Comparison of ENCODE assay signal across 26 cellular contexts in genomic region chr3:75220932-75221331, GRCh38.
DNase-seq lines count a peak whose midpoint lies in the region; ATAC-seq and TF ChIP-seq lines count a peak whose summit lies in the region.
"Had no signal": no experiment of that assay in that cellular context is flagged by ENCODE, and none has a peak within 500 bp of the region (broad histone marks: within the 10 kb centered on the region; RNA-seq: fewer than 3 reads in every experiment).

No MANE protein-coding gene starts in this region.

- DNase-seq in H9 (no peak), WTC11 (ENCODE audit: low spot score) (peak; percentile 14), islet precursor cell (peak; percentile 55), vagina (ENCODE audit: extremely low spot score in 2 of 2) (no peak)
- DNase-seq in CD8-positive, alpha-beta T cell, result no peak
- DNase-seq: Caco-2, DMS79 treated with DMSO at 0.1 percent for 48 hours, GM23248, NCI-H1105, NCI-H1436 treated with DMSO at 0.1 percent for 48 hours, NCI-H187 treated with DMSO at 0.1 percent for 48 hours, NCI-H2171 treated with DMSO at 0.1 percent for 48 hours, NCI-H345, NCI-H510A treated with DMSO at 0.1 percent for 48 hours, NCI-H748 treated with DMSO at 0.1 percent for 48 hours, PC-9, SJCRH30 had no signal

- no peak overlapping the region for H3K27ac ChIP-seq in BLaER1 treated with 17β-estradiol and CSF1 and Interleukin-3, amounts not matched to agents 10 nM and 100 nM
- no peak overlapping the region for H3K27ac ChIP-seq in H9 (ENCODE audit: insufficient read length, low read depth, low read length)
- no peak overlapping the region for H3K27ac ChIP-seq in CD8-positive, alpha-beta T cell (ENCODE audit: low read depth, low read length)
- H3K27ac ChIP-seq in vagina, result no peak overlapping the region
- H3K27ac ChIP-seq: BLaER1, GM23248, HL-60, PC-9, SJCRH30 had no signal

- TF ChIP-seq CTCF in H9 (conservative IDR thresholded peaks at IDR 0.05) (peak; percentile 27; the same call in 2 of the 3 replicates), WTC11 (IDR thresholded peaks at IDR 0.05) (no peak), vagina (IDR thresholded peaks at IDR 0.05) (no peak)
- no peak for TF ChIP-seq CTCF in CD8-positive, alpha-beta T cell (IDR thresholded peaks at IDR 0.05)

- no peaks in the 10 kb centered on the region for H3K9me3 Mint-ChIP-seq in H9
- 0 out of 2 replicates have a peak, but pooled peaks cover 4% of the 10 kb centered on the region for H3K9me3 Mint-ChIP-seq in WTC11
- no peaks in the 10 kb centered on the region for H3K9me3 Mint-ChIP-seq in CD8-positive, alpha-beta T cell
- H3K9me3 Mint-ChIP-seq: CD4-positive, alpha-beta memory T cell had no signal

- ATAC-seq in WTC11 (peak; percentile 86), HG03280 (IDR thresholded peaks at IDR 0.05; ENCODE audit: unreplicated experiment) (no peak), GM19397 (IDR thresholded peaks at IDR 0.05; ENCODE audit: unreplicated experiment) (no peak)
- ATAC-seq in CD8-positive, alpha-beta T cell, result no peak
- ATAC-seq: HCT116, Right ventricle myocardium inferior, SK-N-SH treated with all-trans-retinoic acid at 6 μM for 48 hours had no signal

- H3K4ac ChIP-seq in H9 (ENCODE audit: low read depth, low read length), result no peak overlapping the region

- H3K4me1 Mint-ChIP-seq in H9, result 0 out of 4 replicates have a peak, but pooled peaks cover 0 to 8% of the 10 kb centered on the region in 2 experiments
- H3K4me1 Mint-ChIP-seq in WTC11, result peaks cover 11% of the 10 kb centered on the region; the same call in 1 of the 2 replicates
- H3K4me1 Mint-ChIP-seq in CD8-positive, alpha-beta T cell (ENCODE audit: low read depth), result no peaks in the 10 kb centered on the region
- H3K4me1 Mint-ChIP-seq: CD4-positive, alpha-beta memory T cell had no signal

- no peaks in the 10 kb centered on the region for H3K36me3 ChIP-seq in BLaER1 treated with 17β-estradiol and CSF1 and Interleukin-3, amounts not matched to agents 10 nM and 100 nM
- H3K36me3 ChIP-seq in CD8-positive, alpha-beta T cell (ENCODE audit: insufficient read depth, low read length), result no peaks in the 10 kb centered on the region
- H3K36me3 ChIP-seq in vagina, result no peaks in the 10 kb centered on the region
- H3K36me3 ChIP-seq: BLaER1, SJCRH30 had no signal

- no peak overlapping the region for H3K18ac ChIP-seq in H9 (ENCODE audit: insufficient read length, low read depth, low read length)

- H3K79me2 ChIP-seq in H9 (ENCODE audit: insufficient read depth, low read length), result no peaks in the 10 kb centered on the region

- no peaks in the 10 kb centered on the region for H3K27me3 Mint-ChIP-seq in H9 (ENCODE audit: low read depth)
- no peaks in the 10 kb centered on the region for H3K27me3 Mint-ChIP-seq in WTC11 (ENCODE audit: low read depth)
- H3K27me3 Mint-ChIP-seq in CD8-positive, alpha-beta T cell (ENCODE audit: low read depth), result no peaks in the 10 kb centered on the region

- POLR2A ChIA-PET in WTC11 (lab: Charles Lee), result no interaction called here
- POLR2A ChIA-PET in CD8-positive, alpha-beta T cell (lab: Charles Lee), result no interaction called here

- H2BK5ac ChIP-seq in H9 (ENCODE audit: insufficient read length, low read length), result no peak overlapping the region

- no peak overlapping the region for H2AFZ ChIP-seq in H9 (ENCODE audit: low read length)
- H2AFZ ChIP-seq: GM23248, PC-9 had no signal

- no peaks in the 10 kb centered on the region for H3K79me1 ChIP-seq in H9 (ENCODE audit: insufficient read depth, low read depth, low read length, poor library complexity, severe bottlenecking)

- WGBS in H9 (ENCODE audit: extremely low coverage, insufficient read length, low lambda C conversion rate), result no CpG with 5 or more reads among the region's 4 CpGs

- H2BK20ac ChIP-seq in H9 (ENCODE audit: low read depth, low read length, poor library complexity, severe bottlenecking), result no peak overlapping the region

- H3K23me2 ChIP-seq in H9 (ENCODE audit: insufficient read length, low read depth, low read length, poor library complexity, severe bottlenecking), result no peaks in the 10 kb centered on the region

- H3K9ac ChIP-seq in BLaER1 treated with 17β-estradiol and CSF1 and Interleukin-3, amounts not matched to agents 10 nM and 100 nM, result no peak overlapping the region
- H3K9ac ChIP-seq in H9 (ENCODE audit: extremely low read depth, insufficient read length, low read length), result no peak overlapping the region
- H3K9ac ChIP-seq: BLaER1, GM23248 had no signal

- no peak overlapping the region for H4K8ac ChIP-seq in H9 (replicated peaks; ENCODE audit: insufficient read length, low read depth, low read length)

- no peak overlapping the region for H2AK5ac ChIP-seq in H9 (ENCODE audit: insufficient read length, low read length)

- no peak overlapping the region for H3K4me3 ChIP-seq in BLaER1 treated with 17β-estradiol and CSF1 and Interleukin-3, amounts not matched to agents 10 nM and 100 nM
- H3K4me3 ChIP-seq in CD8-positive, alpha-beta T cell (ENCODE audit: low read depth, low read length), result no peak overlapping the region
- no peak overlapping the region for H3K4me3 ChIP-seq in vagina
- H3K4me3 ChIP-seq: BLaER1, GM23248, PC-9, SJCRH30 had no signal

- H3K14ac ChIP-seq in H9 (ENCODE audit: insufficient read depth, low read length), result no peak overlapping the region

- H3K36me3 Mint-ChIP-seq in H9 (ENCODE audit: insufficient read depth in 1 of 3, low read depth in 3 of 3) (no peaks in the 10 kb centered on the region), WTC11 (no peaks in the 10 kb centered on the region)
- no peaks in the 10 kb centered on the region for H3K36me3 Mint-ChIP-seq in CD8-positive, alpha-beta T cell
- H3K36me3 Mint-ChIP-seq: CD4-positive, alpha-beta memory T cell had no signal

- no peaks in the 10 kb centered on the region for H3K9me3 ChIP-seq in BLaER1 treated with 17β-estradiol and CSF1 and Interleukin-3, amounts not matched to agents 10 nM and 100 nM (replicated peaks in 1 of 11)
- no peaks in the 10 kb centered on the region for H3K9me3 ChIP-seq in H9 (ENCODE audit: control insufficient read depth, low read depth, low read length)
- H3K9me3 ChIP-seq in CD8-positive, alpha-beta T cell (ENCODE audit: low read length), result no peaks in the 10 kb centered on the region
- no peaks in the 10 kb centered on the region for H3K9me3 ChIP-seq in vagina
- H3K9me3 ChIP-seq: BLaER1, Caco-2, SJCRH30 had no signal

- no peak overlapping the region for H2BK12ac ChIP-seq in H9 (ENCODE audit: insufficient read length, low read depth, low read length)

- H4K5ac ChIP-seq in H9 (ENCODE audit: insufficient read length, low read depth, low read length), result no peak overlapping the region

- H2BK15ac ChIP-seq in H9 (ENCODE audit: low read depth, low read length), result no peak overlapping the region

- H2BK120ac ChIP-seq in H9 (ENCODE audit: low read depth, low read length, poor library complexity, severe bottlenecking), result no peak overlapping the region

- no peak for TF ChIP-seq POLR2A in vagina (IDR thresholded peaks at IDR 0.05)

- H3K4me2 ChIP-seq in BLaER1 treated with 17β-estradiol and CSF1 and Interleukin-3, amounts not matched to agents 10 nM and 100 nM, result peak overlapping the region in 8 of 11 experiments; percentile 12 to 46 (median 22); a peak in 9 of 22 replicates
- no peak overlapping the region for H3K4me2 ChIP-seq in H9 (ENCODE audit: insufficient read depth, insufficient read length, low read length)
- H3K4me2 ChIP-seq: BLaER1, PC-9 had no signal

- peaks cover 9 to 18% (median 12%) of the 10 kb centered on the region in 10 experiments; a peak in 18 of 20 replicates for H3K4me1 ChIP-seq in BLaER1 treated with 17β-estradiol and CSF1 and Interleukin-3, amounts not matched to agents 10 nM and 100 nM
- H3K4me1 ChIP-seq in H9 (ENCODE audit: insufficient read depth, low read length), result no peaks in the 10 kb centered on the region
- H3K4me1 ChIP-seq in CD8-positive, alpha-beta T cell (ENCODE audit: insufficient read depth, low read length), result no peaks in the 10 kb centered on the region
- H3K4me1 ChIP-seq in vagina, result no peaks in the 10 kb centered on the region
- H3K4me1 ChIP-seq: Caco-2, SJCRH30 had no signal

- H4K20me1 ChIP-seq in BLaER1 treated with 17β-estradiol and CSF1 and Interleukin-3, amounts not matched to agents 10 nM and 100 nM, result no peaks in the 10 kb centered on the region
- no peaks in the 10 kb centered on the region for H4K20me1 ChIP-seq in H9 (ENCODE audit: control insufficient read depth, insufficient read depth, insufficient read length)
- H4K20me1 ChIP-seq: BLaER1 had no signal

- CTCF ChIA-PET in WTC11 (lab: Charles Lee), result interaction anchor here (1.2 kb wide), 1 partner anchor 29 kb away, joined by 5 read pairs; no protein-coding TSS in a partner anchor
- CTCF ChIA-PET in CD8-positive, alpha-beta T cell (lab: Charles Lee), result no interaction called here

- H3K56ac ChIP-seq in H9 (ENCODE audit: insufficient read length, low read depth, low read length), result no peak overlapping the region

- no peak overlapping the region for H3K23ac ChIP-seq in H9 (ENCODE audit: insufficient read length, low read depth, low read length)

- no peak overlapping the region for H3T11ph ChIP-seq in H9 (ENCODE audit: low read length)

- H3K4me3 Mint-ChIP-seq in H9 (no peak overlapping the region), WTC11 (no peak overlapping the region)
- H3K4me3 Mint-ChIP-seq in CD8-positive, alpha-beta T cell, result no peak overlapping the region
- H3K4me3 Mint-ChIP-seq: CD4-positive, alpha-beta memory T cell had no signal

- no peak overlapping the region for H4K91ac ChIP-seq in H9 (ENCODE audit: insufficient read length, low read depth, low read length)

- H3K27ac Mint-ChIP-seq in H9 (peak overlapping the region in 1 of 3 experiments; percentile 57; a peak in 1 of 7 replicates), WTC11 (no peak overlapping the region)
- no peak overlapping the region for H3K27ac Mint-ChIP-seq in CD8-positive, alpha-beta T cell
- H3K27ac Mint-ChIP-seq: CD4-positive, alpha-beta memory T cell had no signal

- intact Hi-C loops in CD8-positive, alpha-beta T cell (cut with DNase I, micrococcal nuclease), result no loop called here
- intact Hi-C loops in vagina (cut with DNase I), result no loop called here

- no peaks in the 10 kb centered on the region for H3K27me3 ChIP-seq in BLaER1 treated with 17β-estradiol and CSF1 and Interleukin-3, amounts not matched to agents 10 nM and 100 nM
- H3K27me3 ChIP-seq in H9 (ENCODE audit: insufficient read depth, low read length) (no peaks in the 10 kb centered on the region), vagina (no peaks in the 10 kb centered on the region)
- H3K27me3 ChIP-seq in CD8-positive, alpha-beta T cell (ENCODE audit: insufficient read depth, low read length), result no peaks in the 10 kb centered on the region
- H3K27me3 ChIP-seq: BLaER1, SJCRH30 had no signal

TF ChIP-seq in WTC11, 78 proteins besides CTCF, POLR2A, EP300 and RAD21 (continues in another document):
- TF ChIP-seq CDX4 (CRISPR knock-in tag; IDR thresholded peaks at IDR 0.05; ENCODE audit: borderline replicate concordance) (no peak), NR2C2 (CRISPR knock-in tag; IDR thresholded peaks at IDR 0.05) (0 out of 2 replicates have a peak, but pooled peaks have one; percentile 22)

Comparison
In these comparisons a context has a peak if more than half of its experiments do, and no peak if none do; other contexts are left out.
1. DNase-seq: peak in WTC11 (single experiment) and islet precursor cell (single experiment); none in H9 (single experiment), CD8-positive, alpha-beta T cell (0 of 7) and vagina (0 of 2).